Comparison of ENCODE assay signal across 29 cellular contexts in genomic region chr4:75891611-75892010, GRCh38. TPM values are rescaled to one million over a fixed set of nuclear protein-coding genes. Genes with fewer than 3 reads are reported as not detected.
"Had no signal": no experiment of that assay in that cellular context is flagged by ENCODE, and none has a peak within 500 bp of the region (broad histone marks: within the 10 kb centered on the region; RNA-seq: fewer than 3 reads in every experiment).

No MANE protein-coding gene starts in this region.

- H3K36me3 ChIP-seq: esophagus muscularis mucosa, gastroesophageal sphincter, heart left ventricle, left ventricle myocardium inferior, lower lobe of right lung had no signal

- H3K9me3 ChIP-seq: esophagus muscularis mucosa, gastroesophageal sphincter, heart left ventricle, left ventricle myocardium inferior, lower lobe of right lung had no signal

- H3K4me3 ChIP-seq: coronary artery, dorsolateral prefrontal cortex, esophagus muscularis mucosa, gastroesophageal sphincter, heart left ventricle, hepatocyte, left ventricle myocardium inferior, lower lobe of right lung had no signal

- H3K4me3 Mint-ChIP-seq: immature natural killer cell had no signal

- H3K9me3 Mint-ChIP-seq: immature natural killer cell had no signal

- H3K27ac Mint-ChIP-seq: immature natural killer cell had no signal

- H3K27me3 ChIP-seq: esophagus muscularis mucosa, heart left ventricle had no signal

- ATAC-seq: foreskin keratinocyte, gastroesophageal sphincter, heart left ventricle, left colon, left lobe of liver, lower lobe of right lung had no signal

- H3K27ac ChIP-seq: coronary artery, dorsolateral prefrontal cortex, esophagus muscularis mucosa, foreskin keratinocyte, gastroesophageal sphincter, heart left ventricle, hepatocyte, left ventricle myocardium inferior, lower lobe of right lung had no signal

- H2AFZ ChIP-seq: hepatocyte had no signal

- DNase-seq: dermis blood vessel endothelial cell; dorsolateral prefrontal cortex; effector CD4-positive, alpha-beta T cell; effector memory CD4-positive, alpha-beta T cell; foreskin keratinocyte; heart left ventricle; hypothalamus; immature natural killer cell; islet precursor cell; kidney; kidney glomerular epithelial cell; left colon; left ventricle myocardium inferior; lower lobe of right lung; mesendoderm; midbrain had no signal

- H3K36me3 Mint-ChIP-seq: immature natural killer cell had no signal

- H3K4me1 ChIP-seq: esophagus muscularis mucosa, foreskin keratinocyte, gastroesophageal sphincter, heart left ventricle, left ventricle myocardium inferior, lower lobe of right lung had no signal

- H3K4me1 Mint-ChIP-seq: immature natural killer cell had no signal

- FAIRE-seq: colon, endothelial cell of umbilical vein, frontal cortex, kidney had no signal

- H3K4me2 ChIP-seq: hepatocyte had no signal

RNA-seq across cellular contexts. Expression of gene PPEF2, which starts 10.6 kb away (rescaled TPM):
- total RNA-seq: dermis blood vessel endothelial cell, endothelial cell of umbilical vein, epithelial cell of proximal tubule, esophagus muscularis mucosa, fibroblast of lung, foreskin keratinocyte, gastroesophageal sphincter, heart left ventricle, hepatocyte, kidney, left colon, left ventricle myocardium inferior, lower lobe of right lung, mucosa of gallbladder had no signal
- polyA plus RNA-seq: esophagus, fibroblast of lung, foreskin keratinocyte, heart left ventricle, hepatocyte, immature natural killer cell, liver had no signal
